Comparison of ENCODE assay signal across 8 cellular contexts in genomic region chr5:6827815-6828214, GRCh38.
DNase-seq lines count a peak whose midpoint lies in the region; ATAC-seq and TF ChIP-seq lines count a peak whose summit lies in the region.

No MANE protein-coding gene starts in this region.

- H3K9me3 ChIP-seq in Karpas-422 (ENCODE audit: low read length) (no peaks in the 10 kb centered on the region; the same call in 1 of the 2 replicates), testis (no peaks in the 10 kb centered on the region)

- TF ChIP-seq POLR2A in testis (IDR thresholded peaks at IDR 0.05): no peak

- H3K36me3 Mint-ChIP-seq in activated naive CD8-positive, alpha-beta T cell: no peaks in the 10 kb centered on the region

- peak; percentile 74 for ATAC-seq in GM21576 (IDR thresholded peaks at IDR 0.05; ENCODE audit: unreplicated experiment)

- H2AFZ ChIP-seq in Karpas-422 (ENCODE audit: low read length): peak overlapping the region; percentile 63; the same call in 1 of the 2 replicates

- DNase-seq in GM12865 (ENCODE audit: low read depth) (peak; percentile 73), Karpas-422 (peak; percentile 60), testis (peak; percentile 38), NCI-H345 (lab: John Stamatoyannopoulos, UW) (no peak), epidermal melanocyte (ENCODE audit: insufficient read length, low spot score) (no peak), OCI-M2 (lab: John Stamatoyannopoulos, UW; ENCODE audit: unreplicated experiment) (no peak)

- no peaks in the 10 kb centered on the region for H3K9me3 Mint-ChIP-seq in activated naive CD8-positive, alpha-beta T cell (ENCODE audit: low read depth)

- peaks cover 32% of the 10 kb centered on the region for H3K4me1 Mint-ChIP-seq in activated naive CD8-positive, alpha-beta T cell (ENCODE audit: low read depth)

- peak overlapping the region; percentile 38 for H3K9ac ChIP-seq in Karpas-422 (ENCODE audit: low read length)

- H3K27me3 ChIP-seq in Karpas-422 (ENCODE audit: low read length): no peaks in the 10 kb centered on the region
- no peaks in the 10 kb centered on the region for H3K27me3 ChIP-seq in testis

- H3K27me3 Mint-ChIP-seq in activated naive CD8-positive, alpha-beta T cell: peaks cover 10% of the 10 kb centered on the region

- intact Hi-C loops in testis (cut with DNase I; ENCODE audit: low total_unique reads): no loop called here

- H3K4me1 ChIP-seq in Karpas-422 (ENCODE audit: low read length) (no peaks in the 10 kb centered on the region; the same call in 1 of the 2 replicates), testis (no peaks in the 10 kb centered on the region)

- no peaks in the 10 kb centered on the region for H3K79me2 ChIP-seq in Karpas-422 (ENCODE audit: low read length)

- peak overlapping the region; percentile 70 for H3K27ac Mint-ChIP-seq in activated naive CD8-positive, alpha-beta T cell

- H3K27ac ChIP-seq in Karpas-422 (ENCODE audit: low read length): no peak overlapping the region
- no peak overlapping the region for H3K27ac ChIP-seq in testis

- WGBS in testis, 2 donors: 24 to 29% methylated on average over 5 of the region's 5 CpGs

- peak overlapping the region; percentile 36 for H3K4me2 ChIP-seq in Karpas-422 (ENCODE audit: low read depth, low read length, poor library complexity, severe bottlenecking)

- H3K4me3 Mint-ChIP-seq in activated naive CD8-positive, alpha-beta T cell: peak overlapping the region; percentile 82

- no peaks in the 10 kb centered on the region for H3K36me3 ChIP-seq in Karpas-422 (ENCODE audit: insufficient read depth, low read length)
- H3K36me3 ChIP-seq in testis (ENCODE audit: low read depth, missing control alignments): no peaks in the 10 kb centered on the region

- H3K4me3 ChIP-seq in GM12865 (ENCODE audit: low read depth, low read length) (peak overlapping the region; percentile 23), Karpas-422 (ENCODE audit: low read length) (peak overlapping the region; percentile 18; the same call in 1 of the 2 replicates), testis (no peak overlapping the region)

- no peaks in the 10 kb centered on the region for H3K9me2 ChIP-seq in Karpas-422 (replicated peaks; ENCODE audit: insufficient read depth, low read length)

- no peaks in the 10 kb centered on the region for H4K20me1 ChIP-seq in Karpas-422 (ENCODE audit: insufficient read depth, low read depth, low read length)

- TF ChIP-seq CTCF in GM12865 (IDR thresholded peaks at IDR 0.05; ENCODE audit: insufficient read depth, low read depth, low read length, missing control alignments): no peak
- TF ChIP-seq CTCF in testis (IDR thresholded peaks at IDR 0.05): no peak

Comparison
In these comparisons a context has a peak if more than half of its experiments do, and no peak if none do; other contexts are left out.
1. DNase-seq: peak in GM12865 (single experiment), Karpas-422 (single experiment) and testis (single experiment); none in NCI-H345 (single experiment), epidermal melanocyte (single experiment) and OCI-M2 (single experiment).
2. H3K4me3 ChIP-seq: peak in GM12865 (single experiment) and Karpas-422 (single experiment); none in testis (0 of 2).